18 cellular contexts compared by ENCODE assay signal in the genomic region with DNA sequence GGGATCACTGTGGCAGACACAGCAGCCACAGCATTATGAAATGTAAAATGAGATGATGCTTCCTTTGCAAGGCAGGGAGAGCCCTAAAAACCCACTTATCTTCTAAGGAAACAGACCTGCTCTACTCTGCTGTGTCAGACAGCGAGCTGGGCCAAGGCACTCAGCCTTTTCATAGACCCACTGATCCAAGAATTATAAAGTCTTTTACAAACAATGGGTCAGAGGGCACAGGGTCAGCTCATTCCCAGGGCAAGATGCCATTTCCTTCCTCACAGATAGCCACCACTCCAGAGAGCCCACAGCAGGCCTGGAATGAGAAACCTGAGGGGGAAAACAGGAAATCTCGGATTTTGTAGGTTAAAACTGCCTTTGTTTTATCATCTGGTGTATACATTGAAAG. TPM values are rescaled to one million over a fixed set of nuclear protein-coding genes. Genes with fewer than 3 reads are reported as not detected.
DNase-seq lines count a peak whose midpoint lies in the region; TF ChIP-seq lines count a peak whose summit lies in the region.
"Had no signal": no experiment of that assay in that cellular context is flagged by ENCODE, and none has a peak within 500 bp of the region (broad histone marks: within the 10 kb centered on the region; RNA-seq: fewer than 3 reads in every experiment).

No MANE protein-coding gene starts in this region.

- H3K4me3 Mint-ChIP-seq in endothelial cell (ENCODE audit: unreplicated experiment), result no peak overlapping the region
- no peak overlapping the region for H3K4me3 Mint-ChIP-seq in Calu3 (ENCODE audit: low read depth, unreplicated experiment)
- H3K4me3 Mint-ChIP-seq: activated naive CD4-positive, alpha-beta T cell treated with anti-CD3 and anti-CD28 coated beads, Interleukin-2, amount 50 U/mL, for 24 hours; activated T-cell treated with anti-CD3 and anti-CD28 coated beads, Interleukin-2, amount 50 U/mL, for 72 hours; brain; naive B cell had no signal

- H3K36me3 Mint-ChIP-seq in endothelial cell (ENCODE audit: low read depth, unreplicated experiment) (no peaks in the 10 kb centered on the region), Calu3 (ENCODE audit: insufficient read depth, unreplicated experiment) (no peaks in the 10 kb centered on the region)
- H3K36me3 Mint-ChIP-seq: activated naive CD4-positive, alpha-beta T cell treated with anti-CD3 and anti-CD28 coated beads, Interleukin-2, amount 50 U/mL, for 24 hours; brain; naive B cell had no signal

- H3K9me3 Mint-ChIP-seq in endothelial cell (ENCODE audit: unreplicated experiment), result no peaks in the 10 kb centered on the region
- H3K9me3 Mint-ChIP-seq in Calu3 (ENCODE audit: low read depth, unreplicated experiment), result no peaks in the 10 kb centered on the region
- H3K9me3 Mint-ChIP-seq: activated naive CD4-positive, alpha-beta T cell treated with anti-CD3 and anti-CD28 coated beads, Interleukin-2, amount 50 U/mL, for 24 hours; activated T-cell treated with anti-CD3 and anti-CD28 coated beads, Interleukin-2, amount 50 U/mL, for 72 hours had no signal

- H3K4me3 ChIP-seq in mucosa of rectum (ENCODE audit: low read length in 2 of 2) (no peak overlapping the region), transverse colon (no peak overlapping the region)
- H3K4me3 ChIP-seq: smooth muscle cell had no signal

- 58 to 80% methylated on average over 1 to 2 of the region's 2 CpGs for WGBS in transverse colon (ENCODE audit: low coverage in 1 of 2), 2 donors

- intact Hi-C loops in transverse colon (cut with DNase I; ENCODE audit: low total_unique reads) (no loop called here), Calu3 (cut with micrococcal nuclease; ENCODE audit: unreplicated experiment) (no loop called here)

- no peaks in the 10 kb centered on the region for H3K9me3 ChIP-seq in mucosa of rectum (ENCODE audit: control insufficient read depth in 2 of 2, low read length in 2 of 2)
- no peaks in the 10 kb centered on the region for H3K9me3 ChIP-seq in transverse colon
- H3K9me3 ChIP-seq: Caco-2 had no signal

- H3K27me3 Mint-ChIP-seq in endothelial cell (ENCODE audit: unreplicated experiment), result no peaks in the 10 kb centered on the region
- no peaks in the 10 kb centered on the region for H3K27me3 Mint-ChIP-seq in Calu3 (ENCODE audit: unreplicated experiment)
- H3K27me3 Mint-ChIP-seq: brain had no signal

- BruUV-seq in Calu3 (replicated peaks; lab: Mats Ljungman, UMichigan), result no TSS peak

- H3K4me1 ChIP-seq in mucosa of rectum (ENCODE audit: control insufficient read depth in 2 of 2, insufficient read depth in 2 of 2, low read length in 2 of 2) (peaks cover 0 to 5% of the 10 kb centered on the region in 2 donors), transverse colon (peaks cover 0 to 12% (median 7%) of the 10 kb centered on the region in 4 donors)

- H3K36me3 ChIP-seq in mucosa of rectum (ENCODE audit: control insufficient read depth in 2 of 2, insufficient read depth in 2 of 2, low read length in 2 of 2) (no peaks in the 10 kb centered on the region), transverse colon (no peaks in the 10 kb centered on the region)

- TF ChIP-seq CTCF in endothelial cell (IDR thresholded peaks at IDR 0.05; ENCODE audit: unreplicated experiment), result no peak
- no peak for TF ChIP-seq CTCF in transverse colon (IDR thresholded peaks at IDR 0.05)
- TF ChIP-seq CTCF in Calu3 (IDR thresholded peaks at IDR 0.05; ENCODE audit: unreplicated experiment), result no peak

- peak; percentile 11 for DNase-seq in MV-4-11 (lab: John Stamatoyannopoulos, UW)
- DNase-seq in endothelial cell (ENCODE audit: low spot score), result no peak
- no peak for DNase-seq in transverse colon
- DNase-seq in amygdala (lab: John Stamatoyannopoulos, UW), result no peak
- DNase-seq in activated T-cell treated with anti-CD3 and anti-CD28 coated beads, Interleukin-2, amount 50 U/mL, for 1 hour, result no peak
- no peak for DNase-seq in Calu3
- DNase-seq: activated CD8-positive, alpha-beta memory T cell treated with anti-CD3 and anti-CD28 coated beads for 24 hours; activated T-cell treated with anti-CD3 and anti-CD28 coated beads, Interleukin-2, amount 50 U/mL, for 72 hours; Caco-2; foreskin melanocyte; naive B cell; NCI-H1694; NCI-H345; stimulated activated CD4-positive, alpha-beta T cell treated with anti-CD3 and anti-CD28 coated beads, Interleukin-4, amount 100 ng/mL, for 4 hours had no signal

- H3K4me1 Mint-ChIP-seq in endothelial cell (ENCODE audit: unreplicated experiment), result peaks cover 37% of the 10 kb centered on the region
- H3K4me1 Mint-ChIP-seq in Calu3 (ENCODE audit: low read depth, unreplicated experiment), result peaks cover 12% of the 10 kb centered on the region
- H3K4me1 Mint-ChIP-seq: activated naive CD4-positive, alpha-beta T cell treated with anti-CD3 and anti-CD28 coated beads, Interleukin-2, amount 50 U/mL, for 24 hours; naive B cell had no signal

- in situ Hi-C loops in transverse colon (cut with MboI; ENCODE audit: low pct_ligation_motif_present in 1 of 4, low pct_unique_long_range_greater_than_20kb in 1 of 4, low sequenced_read_pairs in 3 of 4), result no loop called here

- no peak overlapping the region for H3K9ac ChIP-seq in mucosa of rectum (ENCODE audit: low read depth in 1 of 2, low read length in 2 of 2)

- no peak for TF ChIP-seq EP300 in transverse colon (IDR thresholded peaks at IDR 0.05; ENCODE audit: low read depth)

- H3K27ac ChIP-seq in mucosa of rectum (ENCODE audit: low read depth in 2 of 2, low read length in 2 of 2) (peak overlapping the region; percentile 26 to 32), transverse colon (peak overlapping the region; percentile 36 to 73 (median 66))

- CTCF ChIA-PET in Calu3 (lab: Charles Lee), result interaction anchor here (0.6 kb wide), 1 partner anchor 19 kb away, joined by 4 read pairs; no protein-coding TSS in a partner anchor

- TF ChIP-seq POLR2A in transverse colon (IDR thresholded peaks at IDR 0.05), result no peak

- H3K27me3 ChIP-seq in mucosa of rectum (ENCODE audit: control insufficient read depth in 2 of 2, insufficient read depth in 2 of 2, low read length in 2 of 2) (no peaks in the 10 kb centered on the region), transverse colon (no peaks in the 10 kb centered on the region)

- H3K27ac Mint-ChIP-seq in endothelial cell (ENCODE audit: unreplicated experiment) (peak overlapping the region; percentile 91), Calu3 (ENCODE audit: unreplicated experiment) (no peak overlapping the region)
- H3K27ac Mint-ChIP-seq: activated naive CD4-positive, alpha-beta T cell treated with anti-CD3 and anti-CD28 coated beads, Interleukin-2, amount 50 U/mL, for 24 hours; activated T-cell treated with anti-CD3 and anti-CD28 coated beads, Interleukin-2, amount 50 U/mL, for 72 hours; naive B cell had no signal

RNA-seq across cellular contexts. Expression of a gene that starts 42.9 kb away (rescaled TPM):
- total RNA-seq in endothelial cell (ENCODE audit: unreplicated experiment), result not detected
- total RNA-seq in transverse colon, result 10 to 100 TPM in 2 of 4 donors, 1 to 10 TPM in 2; 5.9 to 11.2 (median 9.4) TPM
- not detected in 2 replicates for total RNA-seq in Calu3 (2022)
- total RNA-seq: activated T-cell treated with anti-CD3 and anti-CD28 coated beads, Interleukin-2, amount 50 U/mL, for 72 hours; smooth muscle cell had no signal
